In the genomic region with DNA sequence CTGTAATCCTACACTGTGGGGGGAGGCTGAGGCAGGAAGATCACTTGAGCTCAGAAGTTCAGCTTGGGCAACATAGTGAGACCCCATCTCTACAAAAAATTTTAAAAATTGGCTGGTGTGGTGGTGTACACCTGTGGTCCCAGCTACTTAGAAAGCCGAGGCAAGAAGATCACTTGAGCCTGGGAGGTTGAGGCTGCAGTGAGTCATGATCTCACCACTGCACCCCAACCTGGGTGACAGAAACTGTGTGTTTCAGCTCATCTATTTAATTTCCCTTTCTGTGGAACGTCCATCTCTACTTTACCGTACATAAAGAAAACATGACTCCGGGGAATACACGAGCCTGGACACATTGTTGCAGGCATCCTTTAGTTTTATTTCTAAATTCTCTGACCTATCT, we compare ENCODE assay signal across 11 cellular contexts.
"Had no signal": no experiment of that assay in that cellular context is flagged by ENCODE, and none has a peak within 500 bp of the region (broad histone marks: within the 10 kb centered on the region; RNA-seq: fewer than 3 reads in every experiment).

No MANE protein-coding gene starts in this region.

- H3K4me2 ChIP-seq: GM23338 had no signal

- H3K27ac ChIP-seq: GM23248 had no signal

- H3K4me1 Mint-ChIP-seq: GM23338 had no signal

- H3K9me3 Mint-ChIP-seq: GM23338, H9 had no signal

- H3K4me3 ChIP-seq: GM23248, GM23338, HAP-1 had no signal

- DNase-seq: GM23248, GOT3, H7, H9, HCEC 1CT, HFFc6 had no signal

- H3K9me3 ChIP-seq: HAP-1 had no signal

- FAIRE-seq: H1, H54 had no signal

- H2AFZ ChIP-seq: GM23248, GM23338 had no signal

- H3K4me3 Mint-ChIP-seq: GM23338, H9, HFFc6 had no signal

- H3K36me3 ChIP-seq: HAP-1 had no signal

- ATAC-seq: GM23338, HCT116 had no signal

- H3K27ac Mint-ChIP-seq: GM23338, H9, HFFc6 had no signal

- H3K9ac ChIP-seq: GM23248 had no signal

- H3K4me1 ChIP-seq: HAP-1 had no signal
